9 cellular contexts compared by ENCODE assay signal in genomic region chr7:22586806-22587180, GRCh38.
DNase-seq lines count a peak whose midpoint lies in the region; ATAC-seq, FAIRE-seq and TF ChIP-seq lines count a peak whose summit lies in the region.
"Had no signal": no experiment of that assay in that cellular context is flagged by ENCODE, and none has a peak within 500 bp of the region (broad histone marks: within the 10 kb centered on the region; RNA-seq: fewer than 3 reads in every experiment).

No MANE protein-coding gene starts in this region.

- no peak overlapping the region for H4K8ac ChIP-seq in neuronal stem cell (ENCODE audit: low read depth, low read length)

- H3K9ac ChIP-seq in NT2/D1 (ENCODE audit: insufficient read length, low read depth) (no peak overlapping the region), neuronal stem cell (ENCODE audit: low read depth, low read length, poor library complexity) (no peak overlapping the region)

- no peak overlapping the region for H2BK12ac ChIP-seq in neuronal stem cell (ENCODE audit: low read length)

- TF ChIP-seq POLR2A in transverse colon (IDR thresholded peaks at IDR 0.05), result no peak

- no peak overlapping the region for H4K91ac ChIP-seq in neuronal stem cell (ENCODE audit: low read depth, low read length, poor library complexity)

- TF ChIP-seq CTCF in GM12864 (IDR thresholded peaks at IDR 0.05; ENCODE audit: low read depth, low read length, missing control alignments), result peak; percentile 40
- peak; percentile 41 for TF ChIP-seq CTCF in epithelial cell of esophagus (IDR thresholded peaks at IDR 0.05; ENCODE audit: insufficient read depth, low read depth, low read length, missing control alignments)
- no peak for TF ChIP-seq CTCF in transverse colon (IDR thresholded peaks at IDR 0.05)

- no peak overlapping the region for H3K4ac ChIP-seq in neuronal stem cell (ENCODE audit: low read length)

- H3K23ac ChIP-seq in neuronal stem cell (ENCODE audit: low read depth, low read length, poor library complexity), result no peak overlapping the region

- in situ Hi-C loops in transverse colon (cut with MboI; ENCODE audit: low pct_ligation_motif_present in 1 of 4, low pct_unique_long_range_greater_than_20kb in 1 of 4, low sequenced_read_pairs in 3 of 4), result no loop called here

- no peak overlapping the region for H2AK5ac ChIP-seq in neuronal stem cell (ENCODE audit: low read depth, low read length)

- H2BK120ac ChIP-seq in neuronal stem cell (ENCODE audit: low read depth, low read length), result no peak overlapping the region

- H2AFZ ChIP-seq in neuronal stem cell (ENCODE audit: low read length), result peak overlapping the region; percentile 47

- no peak overlapping the region for H3K4me2 ChIP-seq in neuronal stem cell (ENCODE audit: insufficient read depth, low read length, poor library complexity, severe bottlenecking)

- H3K27ac ChIP-seq in neuronal stem cell (replicated peaks; ENCODE audit: low read length), result no peak overlapping the region
- no peak overlapping the region for H3K27ac ChIP-seq in transverse colon

- H2BK5ac ChIP-seq in neuronal stem cell (ENCODE audit: low read length), result no peak overlapping the region

- no peaks in the 10 kb centered on the region for H3K79me1 ChIP-seq in neuronal stem cell (ENCODE audit: low read depth, low read length)

- ATAC-seq in HG02798 (IDR thresholded peaks at IDR 0.05; ENCODE audit: poor library complexity, unreplicated experiment), result no peak

- TF ChIP-seq EP300 in transverse colon (IDR thresholded peaks at IDR 0.05; ENCODE audit: low read depth), result no peak

- H2BK15ac ChIP-seq in neuronal stem cell (ENCODE audit: low read length), result no peak overlapping the region

- intact Hi-C loops in transverse colon (cut with DNase I; ENCODE audit: low total_unique reads), result no loop called here

- DNase-seq in GM12864 (ENCODE audit: low read depth) (no peak), NT2/D1 (ENCODE audit: low read depth, low spot score) (peak; percentile 87), epithelial cell of esophagus (ENCODE audit: low read depth) (peak; percentile 57), neuronal stem cell (ENCODE audit: low spot score) (no peak), RCC 7860 (ENCODE audit: low spot score) (no peak), mucosa of gallbladder (ENCODE audit: low spot score) (no peak), transverse colon (no peak)
- DNase-seq: activated CD4-positive, alpha-beta T cell treated with anti-CD3 and anti-CD28 coated beads, Interleukin-2, amount 50 U/mL, for 48 hours had no signal

- H3K9me3 ChIP-seq in NT2/D1 (ENCODE audit: insufficient read depth, low read length) (no peaks in the 10 kb centered on the region), neuronal stem cell (replicated peaks in 1 of 2; ENCODE audit: control insufficient read depth in 2 of 2, insufficient read depth in 1 of 2, low read depth in 1 of 2, low read length in 2 of 2) (no peaks in the 10 kb centered on the region), transverse colon (no peaks in the 10 kb centered on the region)

- H3K4me3 ChIP-seq in GM12864 (ENCODE audit: low read depth, low read length) (no peak overlapping the region), NT2/D1 (ENCODE audit: insufficient read length, low read depth) (no peak overlapping the region), epithelial cell of esophagus (ENCODE audit: low read length) (no peak overlapping the region), neuronal stem cell (ENCODE audit: low read length in 2 of 2) (no peak overlapping the region), transverse colon (no peak overlapping the region)

- H3K27me3 ChIP-seq in NT2/D1 (ENCODE audit: insufficient read depth, insufficient read length), result no peaks in the 10 kb centered on the region
- H3K27me3 ChIP-seq in neuronal stem cell (ENCODE audit: control insufficient read depth in 3 of 3, insufficient read depth in 3 of 3, low read depth in 1 of 3, low read length in 3 of 3), result no peaks in the 10 kb centered on the region
- H3K27me3 ChIP-seq in transverse colon, result no peaks in the 10 kb centered on the region

- H3K36me3 ChIP-seq in NT2/D1 (ENCODE audit: insufficient read depth, insufficient read length, low read length), result no peaks in the 10 kb centered on the region
- H3K36me3 ChIP-seq in neuronal stem cell (replicated peaks in 1 of 2; ENCODE audit: control insufficient read depth in 2 of 2, insufficient read depth in 2 of 2, low read length in 2 of 2), result no peaks in the 10 kb centered on the region
- no peaks in the 10 kb centered on the region for H3K36me3 ChIP-seq in transverse colon

- no peak overlapping the region for H3K18ac ChIP-seq in neuronal stem cell (ENCODE audit: low read length)

- no peak overlapping the region for H3K14ac ChIP-seq in neuronal stem cell (ENCODE audit: low read length)

- FAIRE-seq in RCC 7860 (lab: Jason Lieb, UNC), result no peak

- H3K4me1 ChIP-seq in NT2/D1 (ENCODE audit: insufficient read depth, insufficient read length), result peaks cover 9% of the 10 kb centered on the region
- H3K4me1 ChIP-seq in neuronal stem cell (ENCODE audit: control insufficient read depth in 2 of 2, insufficient read depth in 1 of 2, low read depth in 1 of 2, low read length in 2 of 2), result peaks cover 10 to 20% of the 10 kb centered on the region in 2 donors
- H3K4me1 ChIP-seq in transverse colon, result no peaks in the 10 kb centered on the region

Comparison
In these comparisons a context has a peak if more than half of its experiments do, and no peak if none do; other contexts are left out.
1. DNase-seq: peak in NT2/D1 (single experiment) and epithelial cell of esophagus (single experiment); none in GM12864 (single experiment), neuronal stem cell (single experiment), RCC 7860 (single experiment), mucosa of gallbladder (single experiment) and transverse colon (single experiment).
2. CTCF ChIP-seq: peak in GM12864 (single experiment) and epithelial cell of esophagus (single experiment); none in transverse colon (0 of 5).